37 cellular contexts compared by ENCODE assay signal in genomic region chr12:111184161-111184560, GRCh38.
"Had no signal": no experiment of that assay in that cellular context is flagged by ENCODE, and none has a peak within 500 bp of the region (broad histone marks: within the 10 kb centered on the region; RNA-seq: fewer than 3 reads in every experiment).

No MANE protein-coding gene starts in this region.

- H3K9me3 ChIP-seq: adrenal gland, ascending aorta, body of pancreas, breast epithelium had no signal

- H3K27ac ChIP-seq: adrenal gland, ascending aorta, body of pancreas, brain microvascular endothelial cell, breast epithelium, cardiac muscle cell had no signal

- H3K4me3 ChIP-seq: adrenal gland, ascending aorta, body of pancreas, breast epithelium, cardiac muscle cell had no signal

- H3K36me3 Mint-ChIP-seq: activated naive CD4-positive, alpha-beta T cell treated with anti-CD3 and anti-CD28 coated beads, Interleukin-2, amount 10 ng/mL, durations not matched to agents 7 days and 5 days; activated naive CD4-positive, alpha-beta T cell treated with anti-CD3 and anti-CD28 coated beads, Interleukin-2, amount 50 U/mL, for 24 hours; activated naive CD4-positive, alpha-beta T cell treated with anti-CD3 and anti-CD28 coated beads, Interleukin-2, amount 50 U/mL, for 72 hours; activated naive CD8-positive, alpha-beta T cell treated with anti-CD3 and anti-CD28 coated beads for 36 hours; activated naive CD8-positive, alpha-beta T cell treated with anti-CD3 and anti-CD28 coated beads, Interleukin-2, amount 10 ng/mL, durations not matched to agents 7 days and 5 days; brain had no signal

- H3K27me3 Mint-ChIP-seq: brain had no signal

- H3K4me1 ChIP-seq: adrenal gland, ascending aorta, breast epithelium had no signal

- H3K4me1 Mint-ChIP-seq: activated naive CD4-positive, alpha-beta T cell treated with anti-CD3 and anti-CD28 coated beads, Interleukin-2, amount 10 ng/mL, durations not matched to agents 7 days and 5 days; activated naive CD4-positive, alpha-beta T cell treated with anti-CD3 and anti-CD28 coated beads, Interleukin-2, amount 50 U/mL, for 24 hours; activated naive CD8-positive, alpha-beta T cell treated with anti-CD3 and anti-CD28 coated beads, Interleukin-2, amount 50 U/mL, for 24 hours; activated T-helper 17 cell treated with anti-CD3 and anti-CD28 coated beads, Interleukin-2, amount 50 U/mL, for 72 hours; central memory CD8-positive, alpha-beta T cell had no signal

- DNase-seq: activated effector memory CD4-positive, alpha-beta T cell treated with anti-CD3 and anti-CD28 coated beads, Interleukin-2, amount 50 U/mL, for 16 hours; activated effector memory CD4-positive, alpha-beta T cell treated with Interleukin-2 at 50 U/mL for 16 hours; activated gamma-delta T cell; activated gamma-delta T cell treated with Interleukin-2 at 50 U/mL for 16 hours; activated naive CD4-positive, alpha-beta T cell; activated naive CD4-positive, alpha-beta T cell treated with anti-CD3 and anti-CD28 coated beads for 36 hours; activated naive CD4-positive, alpha-beta T cell treated with anti-CD3 and anti-CD28 coated beads, Interleukin-2, amount 10 ng/mL, durations not matched to agents 7 days and 5 days; activated naive CD4-positive, alpha-beta T cell treated with anti-CD3 and anti-CD28 coated beads, Interleukin-2, amount 50 U/mL, for 16 hours; activated naive CD4-positive, alpha-beta T cell treated with Interleukin-2 at 50 U/mL for 16 hours; activated naive CD8-positive, alpha-beta T cell treated with anti-CD3 and anti-CD28 coated beads for 36 hours; activated naive CD8-positive, alpha-beta T cell treated with anti-CD3 and anti-CD28 coated beads, Interleukin-2, amount 10 ng/mL, durations not matched to agents 7 days and 5 days; activated naive CD8-positive, alpha-beta T cell treated with anti-CD3 and anti-CD28 coated beads, Interleukin-2, amount 50 U/mL, for 24 hours; activated T-cell treated with anti-CD3 and anti-CD28 coated beads, Interleukin-2, amount 50 U/mL, for 24 hours; activated T-cell treated with anti-CD3 and anti-CD28 coated beads, Interleukin-2, amount 50 U/mL, for 4 hours; activated T-cell treated with anti-CD3 and anti-CD28 coated beads, Interleukin-2, amount 50 U/mL, for 48 hours; activated T-cell treated with anti-CD3 and anti-CD28 coated beads, Interleukin-2, amount 50 U/mL, for 72 hours; adrenal gland; amniotic stem cell; amygdala; anterior cingulate cortex; aorta; body of pancreas; brain microvascular endothelial cell; caudate nucleus; central memory CD4-positive, alpha-beta T cell; cerebellar nuclear complex had no signal

- H3K27me3 ChIP-seq: adrenal gland, ascending aorta, body of pancreas, brain microvascular endothelial cell, cardiac muscle cell had no signal

- H3K27ac Mint-ChIP-seq: activated naive CD4-positive, alpha-beta T cell treated with anti-CD3 and anti-CD28 coated beads for 36 hours; activated naive CD4-positive, alpha-beta T cell treated with anti-CD3 and anti-CD28 coated beads, Interleukin-2, amount 10 ng/mL, durations not matched to agents 7 days and 5 days; activated naive CD4-positive, alpha-beta T cell treated with anti-CD3 and anti-CD28 coated beads, Interleukin-2, amount 50 U/mL, for 24 hours; activated naive CD4-positive, alpha-beta T cell treated with anti-CD3 and anti-CD28 coated beads, Interleukin-2, amount 50 U/mL, for 72 hours; activated naive CD8-positive, alpha-beta T cell; activated naive CD8-positive, alpha-beta T cell treated with anti-CD3 and anti-CD28 coated beads for 36 hours; activated naive CD8-positive, alpha-beta T cell treated with anti-CD3 and anti-CD28 coated beads, Interleukin-2, amount 10 ng/mL, durations not matched to agents 7 days and 5 days; activated naive CD8-positive, alpha-beta T cell treated with anti-CD3 and anti-CD28 coated beads, Interleukin-2, amount 50 U/mL, for 24 hours; activated T-cell treated with anti-CD3 and anti-CD28 coated beads, Interleukin-2, amount 50 U/mL, for 24 hours; activated T-cell treated with anti-CD3 and anti-CD28 coated beads, Interleukin-2, amount 50 U/mL, for 72 hours; activated T-helper 1 cell treated with anti-CD3 and anti-CD28 coated beads, Interleukin-12 subunit alpha, Interleukin-12 subunit beta, Interleukin-2, Interleukin-4 antibody, amounts not matched to agents 30 ng/mL and 10 ng/mL and 1 ng/mL, durations not matched to agents 14 hours and 24 hours and 36 hours; activated T-helper 17 cell treated with anti-CD3 and anti-CD28 coated beads, Interleukin-2, amount 50 U/mL, for 72 hours; activated T-helper 2 cell treated with anti-CD3 and anti-CD28 coated beads, Interferon-gamma antibody, Interleukin-2, Interleukin-4, amounts not matched to agents 10 μg/mL and 5 μg/mL and 100 μg/mL, durations not matched to agents 14 hours and 24 hours and 36 hours; brain had no signal

- H3K36me3 ChIP-seq: adrenal gland, ascending aorta, brain microvascular endothelial cell, breast epithelium, cardiac muscle cell had no signal

- H3K4me3 Mint-ChIP-seq: activated naive CD4-positive, alpha-beta T cell treated with anti-CD3 and anti-CD28 coated beads for 36 hours; activated naive CD4-positive, alpha-beta T cell treated with anti-CD3 and anti-CD28 coated beads, Interleukin-2, amount 10 ng/mL, durations not matched to agents 7 days and 5 days; activated naive CD4-positive, alpha-beta T cell treated with anti-CD3 and anti-CD28 coated beads, Interleukin-2, amount 50 U/mL, for 24 hours; activated naive CD8-positive, alpha-beta T cell; activated naive CD8-positive, alpha-beta T cell treated with anti-CD3 and anti-CD28 coated beads for 36 hours; activated naive CD8-positive, alpha-beta T cell treated with anti-CD3 and anti-CD28 coated beads, Interleukin-2, amount 10 ng/mL, durations not matched to agents 7 days and 5 days; activated naive CD8-positive, alpha-beta T cell treated with anti-CD3 and anti-CD28 coated beads, Interleukin-2, amount 50 U/mL, for 24 hours; activated T-cell treated with anti-CD3 and anti-CD28 coated beads, Interleukin-2, amount 50 U/mL, for 24 hours; activated T-cell treated with anti-CD3 and anti-CD28 coated beads, Interleukin-2, amount 50 U/mL, for 4 hours; activated T-cell treated with anti-CD3 and anti-CD28 coated beads, Interleukin-2, amount 50 U/mL, for 72 hours; activated T-helper 1 cell treated with anti-CD3 and anti-CD28 coated beads, Interleukin-12 subunit alpha, Interleukin-12 subunit beta, Interleukin-2, Interleukin-4 antibody, amounts not matched to agents 30 ng/mL and 10 ng/mL and 1 ng/mL, durations not matched to agents 14 hours and 24 hours and 36 hours; activated T-helper 17 cell treated with anti-CD3 and anti-CD28 coated beads, Interleukin-2, amount 50 U/mL, for 72 hours; brain; central memory CD8-positive, alpha-beta T cell had no signal

- H3K9me3 Mint-ChIP-seq: activated naive CD4-positive, alpha-beta T cell treated with anti-CD3 and anti-CD28 coated beads for 36 hours; activated naive CD4-positive, alpha-beta T cell treated with anti-CD3 and anti-CD28 coated beads, Interleukin-2, amount 10 ng/mL, durations not matched to agents 7 days and 5 days; activated naive CD4-positive, alpha-beta T cell treated with anti-CD3 and anti-CD28 coated beads, Interleukin-2, amount 50 U/mL, for 24 hours; activated naive CD4-positive, alpha-beta T cell treated with anti-CD3 and anti-CD28 coated beads, Interleukin-2, amount 50 U/mL, for 72 hours; activated naive CD8-positive, alpha-beta T cell treated with anti-CD3 and anti-CD28 coated beads for 36 hours; activated naive CD8-positive, alpha-beta T cell treated with anti-CD3 and anti-CD28 coated beads, Interleukin-2, amount 10 ng/mL, durations not matched to agents 7 days and 5 days; activated naive CD8-positive, alpha-beta T cell treated with anti-CD3 and anti-CD28 coated beads, Interleukin-2, amount 50 U/mL, for 24 hours; activated T-cell treated with anti-CD3 and anti-CD28 coated beads, Interleukin-2, amount 50 U/mL, for 24 hours; activated T-cell treated with anti-CD3 and anti-CD28 coated beads, Interleukin-2, amount 50 U/mL, for 4 hours; activated T-cell treated with anti-CD3 and anti-CD28 coated beads, Interleukin-2, amount 50 U/mL, for 72 hours; activated T-helper 1 cell treated with anti-CD3 and anti-CD28 coated beads, Interleukin-12 subunit alpha, Interleukin-12 subunit beta, Interleukin-2, Interleukin-4 antibody, amounts not matched to agents 30 ng/mL and 10 ng/mL and 1 ng/mL, durations not matched to agents 14 hours and 24 hours and 36 hours; activated T-helper 17 cell treated with anti-CD3 and anti-CD28 coated beads, Interleukin-2, amount 50 U/mL, for 72 hours; activated T-helper 2 cell treated with anti-CD3 and anti-CD28 coated beads, Interferon-gamma antibody, Interleukin-2, Interleukin-4, amounts not matched to agents 10 μg/mL and 5 μg/mL and 100 μg/mL, durations not matched to agents 14 hours and 24 hours and 36 hours; central memory CD8-positive, alpha-beta T cell had no signal
